In the genomic region with DNA sequence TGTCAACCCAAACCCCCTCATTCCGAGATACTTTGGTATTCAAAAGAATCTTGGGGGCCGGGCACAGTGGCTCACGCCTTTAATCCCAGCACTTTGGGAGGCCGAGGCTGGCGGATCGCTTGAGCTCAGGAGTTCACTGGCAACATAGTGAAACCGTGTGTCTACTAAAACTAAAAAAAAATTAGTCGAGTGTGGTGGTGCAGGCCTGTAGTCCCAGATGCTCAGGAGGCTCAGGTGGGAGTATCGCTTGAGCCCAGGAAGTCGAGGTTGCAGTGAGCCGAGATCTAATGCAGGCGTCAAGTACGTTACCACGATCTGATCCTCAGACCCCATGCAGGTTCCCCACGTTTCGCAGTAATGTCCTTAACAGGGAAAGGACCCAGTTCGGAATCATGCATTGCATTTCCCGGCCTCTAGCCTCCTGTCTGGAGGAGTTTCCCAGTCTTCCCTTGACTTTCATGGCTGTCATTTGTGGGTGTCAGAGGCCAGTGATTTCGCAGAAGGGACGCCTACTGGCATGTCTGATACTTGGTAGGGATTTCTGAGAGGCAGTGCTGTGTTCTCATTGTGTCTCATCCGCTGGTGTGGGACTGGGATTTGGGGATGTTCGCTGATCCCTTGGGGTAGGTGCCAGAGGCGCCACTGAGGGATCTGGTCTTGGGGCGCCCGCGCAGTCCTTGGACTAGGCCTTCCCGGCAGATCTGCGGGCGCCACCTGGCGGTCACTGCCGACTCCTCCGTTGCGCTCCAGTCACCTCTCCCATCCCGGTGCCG, we compare ENCODE assay signal across 8 cellular contexts. TPM values are rescaled to one million over a fixed set of nuclear protein-coding genes. Genes with fewer than 3 reads are reported as not detected.
DNase-seq lines count a peak whose midpoint lies in the region; ATAC-seq and TF ChIP-seq lines count a peak whose summit lies in the region.

No MANE protein-coding gene starts in this region.

- H3F3A ChIP-seq in GM23338 (replicated peaks; ENCODE audit: low read depth), result peaks cover 12% of the 10 kb centered on the region

- H3K4me2 ChIP-seq in GM23338 (peak overlapping the region; percentile 87), KMS-11 (peak overlapping the region; percentile 77)

- DNase-seq in Daoy (ENCODE audit: low read depth) (peak; percentile 93), GM23338 (ENCODE audit: low spot score) (peak; percentile 96), RKO (ENCODE audit: low spot score) (peak; percentile 92), fibroblast of the aortic adventitia (ENCODE audit: low read depth) (peak; percentile 80)
- peak; percentile 83 for DNase-seq in stimulated activated naive CD4-positive, alpha-beta T cell treated with Interleukin-2 at 50 U/mL for 16 hours (lab: John Stamatoyannopoulos, UW)

- peaks cover 42% of the 10 kb centered on the region for H3K4me1 Mint-ChIP-seq in GM23338
- peaks cover 4% of the 10 kb centered on the region for H3K4me1 Mint-ChIP-seq in activated T-helper 17 cell treated with anti-CD3 and anti-CD28 coated beads, Interleukin-2, amount 50 U/mL, for 72 hours
- peaks cover 34% of the 10 kb centered on the region for H3K4me1 Mint-ChIP-seq in nephron

- H3K36me3 Mint-ChIP-seq in GM23338 (ENCODE audit: low read depth) (peaks cover 21% of the 10 kb centered on the region), nephron (ENCODE audit: low read depth) (peaks cover 31% of the 10 kb centered on the region)
- H3K36me3 Mint-ChIP-seq in activated T-helper 17 cell treated with anti-CD3 and anti-CD28 coated beads, Interleukin-2, amount 50 U/mL, for 72 hours (ENCODE audit: low read depth), result peaks cover 39% of the 10 kb centered on the region

- peaks cover 28% of the 10 kb centered on the region for H3K27me3 Mint-ChIP-seq in GM23338 (ENCODE audit: insufficient read depth, low read depth, poor library complexity)
- H3K27me3 Mint-ChIP-seq in activated T-helper 17 cell treated with anti-CD3 and anti-CD28 coated beads, Interleukin-2, amount 50 U/mL, for 72 hours, result no peaks in the 10 kb centered on the region
- no peaks in the 10 kb centered on the region for H3K27me3 Mint-ChIP-seq in nephron (ENCODE audit: low read depth)

- ATAC-seq in GM23338, result peak; percentile 84
- peak; percentile 89 for ATAC-seq in activated T-helper 17 cell treated with anti-CD3 and anti-CD28 coated beads, Interleukin-2, amount 50 U/mL, for 72 hours (replicated peaks)

- H3K4me3 ChIP-seq in GM23338, result peak overlapping the region; percentile 66
- H3K4me3 ChIP-seq in KMS-11 (IDR thresholded peaks at IDR 0.05; ENCODE audit: insufficient read depth, low read depth, low read length), result no peak overlapping the region
- peak overlapping the region; percentile 60 for H3K4me3 ChIP-seq in fibroblast of the aortic adventitia (ENCODE audit: low read depth, low read length)

- H3K79me2 ChIP-seq in GM23338 (replicated peaks; ENCODE audit: insufficient read depth), result peaks cover 13% of the 10 kb centered on the region
- peaks cover 4% of the 10 kb centered on the region; the same call in 1 of the 2 replicates for H3K79me2 ChIP-seq in KMS-11 (ENCODE audit: insufficient read depth, low read depth)

- H3K4me1 ChIP-seq in GM23338 (ENCODE audit: insufficient read depth), result peaks cover 6% of the 10 kb centered on the region
- H3K4me1 ChIP-seq in KMS-11 (ENCODE audit: low read depth, poor library complexity, severe bottlenecking), result no peaks in the 10 kb centered on the region

- no peaks in the 10 kb centered on the region for H3K9me3 Mint-ChIP-seq in GM23338
- no peaks in the 10 kb centered on the region for H3K9me3 Mint-ChIP-seq in activated T-helper 17 cell treated with anti-CD3 and anti-CD28 coated beads, Interleukin-2, amount 50 U/mL, for 72 hours
- no peaks in the 10 kb centered on the region for H3K9me3 Mint-ChIP-seq in nephron

- H3K9me2 ChIP-seq in GM23338 (ENCODE audit: insufficient read depth), result no peaks in the 10 kb centered on the region

- H3K27ac Mint-ChIP-seq in GM23338 (peak overlapping the region; percentile 89), nephron (peak overlapping the region; percentile 74 to 89 (median 86))
- peak overlapping the region; percentile 92 for H3K27ac Mint-ChIP-seq in activated T-helper 17 cell treated with anti-CD3 and anti-CD28 coated beads, Interleukin-2, amount 50 U/mL, for 72 hours

- H2AFZ ChIP-seq in GM23338 (peak overlapping the region; percentile 89; the same call in 1 of the 2 replicates), KMS-11 (ENCODE audit: low read depth) (peak overlapping the region; percentile 52; the same call in 1 of the 2 replicates)

- no peaks in the 10 kb centered on the region for H3K27me3 ChIP-seq in GM23338 (ENCODE audit: insufficient read depth)
- no peaks in the 10 kb centered on the region for H3K27me3 ChIP-seq in KMS-11 (ENCODE audit: insufficient read depth, low read depth)

- H3K4me3 Mint-ChIP-seq in GM23338 (peak overlapping the region; percentile 74), nephron (peak overlapping the region; percentile 82 to 92 (median 89))
- peak overlapping the region; percentile 88 for H3K4me3 Mint-ChIP-seq in activated T-helper 17 cell treated with anti-CD3 and anti-CD28 coated beads, Interleukin-2, amount 50 U/mL, for 72 hours

- H4K20me1 ChIP-seq in GM23338 (replicated peaks; ENCODE audit: insufficient read depth) (peaks cover 12% of the 10 kb centered on the region; the same call in 1 of the 2 replicates), KMS-11 (ENCODE audit: insufficient read depth) (no peaks in the 10 kb centered on the region)

- peaks cover 10% of the 10 kb centered on the region for H3K36me3 ChIP-seq in GM23338 (ENCODE audit: insufficient read depth)
- no peaks in the 10 kb centered on the region for H3K36me3 ChIP-seq in KMS-11 (ENCODE audit: insufficient read depth)

- peak overlapping the region; percentile 34; the same call in 1 of the 2 replicates for H3K9ac ChIP-seq in KMS-11

- peak overlapping the region; percentile 78 for H3K27ac ChIP-seq in GM23338 (ENCODE audit: low read depth)
- H3K27ac ChIP-seq in KMS-11, result peak overlapping the region; percentile 45; the same call in 1 of the 2 replicates

- TF ChIP-seq CTCF in GM23338 (conservative IDR thresholded peaks at IDR 0.05; ENCODE audit: low read depth in 2 of 2) (peak; percentile 74 to 97), KMS-11 (conservative IDR thresholded peaks at IDR 0.05; ENCODE audit: low read depth, low read length) (peak; percentile 54), fibroblast of the aortic adventitia (IDR thresholded peaks at IDR 0.05; ENCODE audit: insufficient read depth, low read length) (peak; percentile 93), nephron (IDR thresholded peaks at IDR 0.05; ENCODE audit: unreplicated experiment in 3 of 3) (peak; percentile 90 to 92 (median 91))

RNA-seq across cellular contexts. Expression of a gene that starts 39.3 kb away (rescaled TPM):
- 583 and 735 TPM in 2 replicates for total RNA-seq in Daoy (2014; rRNA removed; shearing (Covaris generic))
- 403 and 462 TPM in 2 replicates for total RNA-seq in GM23338 (2014; rRNA removed; shearing (Covaris generic))
- polyA plus RNA-seq in GM23338 (2016; fragmentation: Nextera tagmentation; extraction: Ambion mirVana), result 800 and 889 TPM in 2 replicates
- 100 to 1,000 TPM; 254 to 398 TPM for total RNA-seq in activated T-helper 17 cell treated with anti-CD3 and anti-CD28 coated beads, Interleukin-2, amount 50 U/mL, for 72 hours
- 155 and 165 TPM in 2 replicates for total RNA-seq in fibroblast of the aortic adventitia (ENCODE audit: low replicate concordance)

RNA-seq across cellular contexts. Expression of a gene that starts 57.4 kb away (rescaled TPM):
- 0.91 and 6.0 TPM in 2 replicates for total RNA-seq in Daoy (2014; rRNA removed; shearing (Covaris generic))
- total RNA-seq in GM23338 (2014; rRNA removed; shearing (Covaris generic)), result 0.69 TPM in 1 of 2 replicates, not detected in the other
- polyA plus RNA-seq in GM23338 (2016; fragmentation: Nextera tagmentation; extraction: Ambion mirVana), result 0.73 and 1.4 TPM in 2 replicates
- not detected for total RNA-seq in activated T-helper 17 cell treated with anti-CD3 and anti-CD28 coated beads, Interleukin-2, amount 50 U/mL, for 72 hours
- 0.65 and 3.1 TPM in 2 replicates for total RNA-seq in fibroblast of the aortic adventitia (ENCODE audit: low replicate concordance)
